Comparison of ENCODE assay signal across 17 cellular contexts in genomic region chr15:63090502-63091286, GRCh38.
"Had no signal": no experiment of that assay in that cellular context is flagged by ENCODE, and none has a peak within 500 bp of the region (broad histone marks: within the 10 kb centered on the region; RNA-seq: fewer than 3 reads in every experiment).

No MANE protein-coding gene starts in this region.

- H3K27me3 ChIP-seq: brain microvascular endothelial cell, upper lobe of left lung had no signal

- H3K4me1 Mint-ChIP-seq: immature natural killer cell had no signal

- H3K9me3 ChIP-seq: psoas muscle, upper lobe of left lung had no signal

- H3K27ac ChIP-seq: brain microvascular endothelial cell, psoas muscle, upper lobe of left lung had no signal

- H3K4me3 Mint-ChIP-seq: activated T-cell treated with anti-CD3 and anti-CD28 coated beads, Interleukin-2, amount 50 U/mL, for 4 hours; immature natural killer cell; natural killer cell; stimulated activated naive B cell treated with anti-CD40 and anti-IgM and Interleukin-4, amounts not matched to agents 10 μg/mL and 1 μg/mL and 100 μg/mL, for 72 hours; T-helper 2 cell treated with Interferon-gamma antibody and Interleukin-4, amounts not matched to agents 5 μg/mL and 100 μg/mL, for 36 hours had no signal

- DNase-seq: activated CD4-positive, alpha-beta T cell treated with anti-CD3 and anti-CD28 coated beads for 1 hour; activated CD4-positive, alpha-beta T cell treated with anti-CD3 and anti-CD28 coated beads, Interleukin-2, amount 50 U/mL, for 48 hours; activated effector memory CD4-positive, alpha-beta T cell treated with anti-CD3 and anti-CD28 coated beads, Interleukin-2, amount 50 U/mL, for 16 hours; activated T-cell treated with anti-CD3 and anti-CD28 coated beads, Interleukin-2, amount 50 U/mL, for 4 hours; brain microvascular endothelial cell; immature natural killer cell; left cardiac atrium; natural killer cell; occipital lobe; psoas muscle; stimulated activated CD4-positive, alpha-beta T cell treated with anti-CD3 and anti-CD28 coated beads, Interleukin-2, amount 100 ng/mL, for 24 hours; stimulated activated naive B cell treated with anti-CD40 and anti-IgM and Interleukin-4, amounts not matched to agents 10 μg/mL and 1 μg/mL and 100 μg/mL, for 72 hours; substantia nigra had no signal

- H3K27ac Mint-ChIP-seq: activated naive CD4-positive, alpha-beta T cell treated with anti-CD3 and anti-CD28 coated beads, Interleukin-2, amount 50 U/mL, for 72 hours; immature natural killer cell; natural killer cell; stimulated activated naive B cell treated with anti-CD40 and anti-IgM and Interleukin-4, amounts not matched to agents 10 μg/mL and 1 μg/mL and 100 μg/mL, for 72 hours; T-helper 2 cell treated with Interferon-gamma antibody and Interleukin-4, amounts not matched to agents 5 μg/mL and 100 μg/mL, for 36 hours had no signal

- H3K36me3 ChIP-seq: brain microvascular endothelial cell, upper lobe of left lung had no signal

- H3K4me1 ChIP-seq: psoas muscle had no signal

- ATAC-seq: activated naive CD4-positive, alpha-beta T cell treated with anti-CD3 and anti-CD28 coated beads, Interleukin-2, amount 50 U/mL, for 72 hours; activated T-cell treated with anti-CD3 and anti-CD28 coated beads, Interleukin-2, amount 50 U/mL, for 4 hours; left cardiac atrium; natural killer cell; psoas muscle; sciatic nerve; stimulated activated naive B cell treated with anti-CD40 and anti-IgM and Interleukin-4, amounts not matched to agents 10 μg/mL and 1 μg/mL and 100 μg/mL, for 72 hours had no signal

- H3K4me3 ChIP-seq: psoas muscle, upper lobe of left lung had no signal

- H3K36me3 Mint-ChIP-seq: activated naive CD4-positive, alpha-beta T cell treated with anti-CD3 and anti-CD28 coated beads, Interleukin-2, amount 50 U/mL, for 72 hours; immature natural killer cell; natural killer cell; stimulated activated naive B cell treated with anti-CD40 and anti-IgM and Interleukin-4, amounts not matched to agents 10 μg/mL and 1 μg/mL and 100 μg/mL, for 72 hours had no signal

- H3K9me3 Mint-ChIP-seq: activated naive CD4-positive, alpha-beta T cell treated with anti-CD3 and anti-CD28 coated beads, Interleukin-2, amount 50 U/mL, for 72 hours; activated T-cell treated with anti-CD3 and anti-CD28 coated beads, Interleukin-2, amount 50 U/mL, for 4 hours; immature natural killer cell; natural killer cell; stimulated activated naive B cell treated with anti-CD40 and anti-IgM and Interleukin-4, amounts not matched to agents 10 μg/mL and 1 μg/mL and 100 μg/mL, for 72 hours; T-helper 2 cell treated with Interferon-gamma antibody and Interleukin-4, amounts not matched to agents 5 μg/mL and 100 μg/mL, for 36 hours had no signal
